In the genomic region with DNA sequence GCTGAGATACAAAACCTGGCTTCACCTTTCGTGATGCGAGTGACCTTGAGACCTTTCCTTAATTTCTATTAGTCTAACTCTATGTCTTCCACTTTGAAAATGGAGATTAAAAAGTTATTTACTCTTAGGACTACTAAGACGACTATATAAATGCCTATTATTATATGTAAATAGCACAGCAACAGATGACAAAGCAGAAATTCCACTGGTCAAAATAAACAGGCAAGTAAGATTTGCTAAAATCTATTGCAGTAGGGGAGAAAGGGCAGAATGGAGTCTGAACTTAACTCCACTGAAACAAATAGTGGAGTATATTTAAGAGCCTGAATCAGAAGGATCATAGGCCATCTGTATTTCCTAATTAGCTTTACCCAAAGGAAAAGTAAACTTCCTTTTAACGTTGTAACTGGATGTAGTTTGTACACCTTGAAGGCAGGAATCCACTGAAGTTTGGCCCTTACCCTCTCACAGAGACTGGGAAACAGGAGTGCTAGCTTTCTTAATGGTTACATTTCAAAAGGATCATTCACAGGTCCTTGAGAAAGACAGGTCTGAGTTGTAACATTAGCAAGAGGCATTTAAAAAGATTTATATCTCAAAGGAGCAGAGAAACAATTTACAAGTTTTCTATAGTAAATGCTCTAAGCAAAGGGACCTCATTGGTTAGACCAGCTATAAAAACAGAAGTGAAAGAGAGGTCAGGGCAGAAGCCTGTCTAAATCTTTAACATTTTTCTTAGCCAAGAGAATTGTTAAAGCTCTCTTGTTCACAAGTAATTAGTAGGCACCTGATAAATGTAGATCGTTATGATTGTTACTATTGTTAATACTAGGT, we compare ENCODE assay signal across 25 cellular contexts.
"Had no signal": no experiment of that assay in that cellular context is flagged by ENCODE, and none has a peak within 500 bp of the region (broad histone marks: within the 10 kb centered on the region; RNA-seq: fewer than 3 reads in every experiment).

No MANE protein-coding gene starts in this region.

- DNase-seq: activated CD8-positive, alpha-beta memory T cell treated with anti-CD3 and anti-CD28 coated beads, Interleukin-2, amount 10 ng/mL, durations not matched to agents 7 days and 5 days; activated CD8-positive, alpha-beta T cell treated with anti-CD3 and anti-CD28 coated beads, Interleukin-2, amount 10 ng/mL, durations not matched to agents 7 days and 5 days; activated effector memory CD4-positive, alpha-beta T cell treated with Interleukin-2 at 50 U/mL for 16 hours; activated naive CD4-positive, alpha-beta T cell treated with Interleukin-2 at 50 U/mL for 16 hours; activated T-cell treated with anti-CD3 and anti-CD28 coated beads, Interleukin-2, amount 50 U/mL, for 72 hours; anterior cingulate cortex; body of pancreas; dorsolateral prefrontal cortex; effector memory CD4-positive, alpha-beta T cell; left cardiac atrium; naive thymus-derived CD8-positive, alpha-beta T cell; occipital lobe; spleen; stimulated activated naive CD4-positive, alpha-beta T cell; T-helper 2 cell; tibial artery; upper lobe of right lung had no signal

- H3K27ac ChIP-seq: body of pancreas, coronary artery, dorsolateral prefrontal cortex, gastroesophageal sphincter, hepatocyte, parathyroid adenoma, right atrium auricular region, spleen, suprapubic skin, tibial artery, upper lobe of right lung had no signal

- H2AFZ ChIP-seq: hepatocyte, parathyroid adenoma had no signal

- ATAC-seq: activated CD8-positive, alpha-beta memory T cell treated with anti-CD3 and anti-CD28 coated beads, Interleukin-2, amount 10 ng/mL, durations not matched to agents 7 days and 5 days; activated CD8-positive, alpha-beta T cell treated with anti-CD3 and anti-CD28 coated beads, Interleukin-2, amount 10 ng/mL, durations not matched to agents 7 days and 5 days; activated T-cell treated with anti-CD3 and anti-CD28 coated beads, Interleukin-2, amount 50 U/mL, for 72 hours; body of pancreas; gastroesophageal sphincter; left cardiac atrium; naive thymus-derived CD8-positive, alpha-beta T cell; upper lobe of right lung; WTC11 had no signal

- FAIRE-seq: keratinocyte had no signal

- H3K4me2 ChIP-seq: hepatocyte had no signal

- H3K9ac ChIP-seq: parathyroid adenoma had no signal

- H3K27me3 ChIP-seq: body of pancreas, dorsolateral prefrontal cortex, gastroesophageal sphincter, hepatocyte, right atrium auricular region, spleen, suprapubic skin, tibial artery, upper lobe of right lung had no signal

- H3K4me3 ChIP-seq: body of pancreas, coronary artery, dorsolateral prefrontal cortex, gastroesophageal sphincter, hepatocyte, right atrium auricular region, spleen, suprapubic skin, tibial artery, upper lobe of right lung had no signal

- H3K9me3 ChIP-seq: body of pancreas, gastroesophageal sphincter, right atrium auricular region, spleen, suprapubic skin, tibial artery, upper lobe of right lung had no signal

- H3K79me2 ChIP-seq: hepatocyte, parathyroid adenoma had no signal

- H3K4me1 ChIP-seq: body of pancreas, gastroesophageal sphincter, parathyroid adenoma, right atrium auricular region, spleen, suprapubic skin, tibial artery, upper lobe of right lung had no signal

- H3K36me3 ChIP-seq: gastroesophageal sphincter, right atrium auricular region, spleen, suprapubic skin, tibial artery, upper lobe of right lung had no signal
